Comparison of ENCODE assay signal across 8 cellular contexts in the genomic region with DNA sequence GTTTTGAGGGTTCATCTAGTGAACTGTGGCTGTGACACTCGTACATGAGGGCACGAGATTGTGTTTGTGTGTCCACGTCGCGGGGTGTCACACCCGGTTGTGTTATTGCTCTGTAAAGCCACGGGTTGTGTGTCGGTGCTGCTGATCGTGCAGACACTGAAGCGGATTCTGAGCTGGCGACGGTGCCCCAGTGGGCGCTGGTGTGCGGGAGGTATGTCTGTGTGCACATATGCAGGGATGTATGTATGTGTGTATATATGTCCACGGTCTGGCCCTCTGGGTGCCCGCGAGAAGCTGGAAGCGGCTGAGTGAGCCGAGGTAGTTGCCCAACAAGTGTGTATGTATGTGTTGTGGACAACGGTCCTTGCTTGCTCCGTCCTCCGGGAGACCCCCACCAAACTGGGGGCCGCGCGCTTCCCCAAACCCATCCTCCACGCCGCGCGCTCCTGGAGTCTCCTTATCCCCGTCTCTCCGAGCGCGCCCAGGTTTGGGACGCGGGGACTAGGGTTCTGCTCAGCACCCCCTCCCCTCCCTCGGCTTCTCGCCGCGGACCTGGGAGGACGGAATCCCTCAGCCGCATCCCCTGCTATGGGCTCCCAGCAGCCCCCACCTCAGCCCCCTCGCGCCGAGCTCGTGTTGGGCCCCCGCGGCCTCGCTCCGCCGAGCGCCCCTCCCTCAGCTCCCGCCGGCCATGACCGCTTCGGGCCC. TPM values are rescaled to one million over a fixed set of nuclear protein-coding genes. Genes with fewer than 3 reads are reported as not detected.
DNase-seq lines count a peak whose midpoint lies in the region; ATAC-seq and TF ChIP-seq lines count a peak whose summit lies in the region.

No MANE protein-coding gene starts in this region.

- H3K27ac Mint-ChIP-seq in activated naive CD8-positive, alpha-beta T cell = no peak overlapping the region

- WGBS in smooth muscle cell (ENCODE audit: low lambda C conversion rate) = 2% methylated on average over 41 of the region's 55 CpGs

- no peak overlapping the region for H3K9ac ChIP-seq in smooth muscle cell (ENCODE audit: low read depth)

- H3K4me3 ChIP-seq in ACC112 (ENCODE audit: low read depth, low read length) (peak overlapping the region; percentile 77), LNCaP clone FGC (ENCODE audit: low read depth, low read length) (peak overlapping the region; percentile 73), iPS-18c (ENCODE audit: insufficient read depth, low read depth, low read length) (peak overlapping the region; percentile 90), smooth muscle cell (peak overlapping the region; percentile 67)

- peak overlapping the region; percentile 97 for H3K4me2 ChIP-seq in smooth muscle cell

- H3K4me1 ChIP-seq in ACC112 (ENCODE audit: control insufficient read depth, insufficient read depth, low read length, unreplicated experiment) (peaks cover 19% of the 10 kb centered on the region), smooth muscle cell (ENCODE audit: low read depth) (peaks cover 50% of the 10 kb centered on the region)

- peaks cover 23% of the 10 kb centered on the region for H3K4me1 Mint-ChIP-seq in activated naive CD8-positive, alpha-beta T cell (ENCODE audit: low read depth)

- no peaks in the 10 kb centered on the region for H3F3A ChIP-seq in smooth muscle cell (ENCODE audit: low read depth)

- H2AFZ ChIP-seq in ACC112 (ENCODE audit: low read length, unreplicated experiment) (peak overlapping the region; percentile 36), smooth muscle cell (ENCODE audit: low read depth) (peak overlapping the region; percentile 62)

- peaks cover 46% of the 10 kb centered on the region for H3K27me3 Mint-ChIP-seq in activated naive CD8-positive, alpha-beta T cell

- no peak for ATAC-seq in HG02610 (IDR thresholded peaks at IDR 0.05; ENCODE audit: unreplicated experiment)

- peak overlapping the region; percentile 68 for H3K4me3 Mint-ChIP-seq in activated naive CD8-positive, alpha-beta T cell

- H3K9me3 ChIP-seq in iPS-18c (ENCODE audit: control insufficient read depth, insufficient read depth, low read length) = no peaks in the 10 kb centered on the region
- H3K9me3 ChIP-seq in smooth muscle cell (replicated peaks; ENCODE audit: low read depth) = no peaks in the 10 kb centered on the region

- no peak overlapping the region for H3K27ac ChIP-seq in ACC112 (ENCODE audit: low read depth, low read length)
- H3K27ac ChIP-seq in smooth muscle cell (ENCODE audit: low read depth) = no peak overlapping the region

- H3K27me3 ChIP-seq in ACC112 (ENCODE audit: insufficient read depth, low read length) = peaks cover 80% of the 10 kb centered on the region
- peaks cover 61% of the 10 kb centered on the region for H3K27me3 ChIP-seq in smooth muscle cell (ENCODE audit: low read depth)

- TF ChIP-seq CTCF in LNCaP clone FGC (IDR thresholded peaks at IDR 0.05; ENCODE audit: control insufficient read depth, extremely low read depth, insufficient read depth) (no peak), smooth muscle cell (IDR thresholded peaks at IDR 0.05; ENCODE audit: borderline replicate concordance, insufficient read depth, poor library complexity, severe bottlenecking) (no peak)

- H3K36me3 ChIP-seq in ACC112 (ENCODE audit: insufficient read depth, low read length) (no peaks in the 10 kb centered on the region), smooth muscle cell (ENCODE audit: low read depth) (no peaks in the 10 kb centered on the region)

- H4K20me1 ChIP-seq in smooth muscle cell (ENCODE audit: low read depth) = no peaks in the 10 kb centered on the region

- no peaks in the 10 kb centered on the region for H3K9me3 Mint-ChIP-seq in activated naive CD8-positive, alpha-beta T cell (ENCODE audit: low read depth)

- no peaks in the 10 kb centered on the region for H3K79me2 ChIP-seq in ACC112 (ENCODE audit: control insufficient read depth, insufficient read depth, low read length, unreplicated experiment)
- no peaks in the 10 kb centered on the region for H3K79me2 ChIP-seq in smooth muscle cell (ENCODE audit: low read depth)

- DNase-seq in LNCaP clone FGC (ENCODE audit: low read depth) = no peak
- DNase-seq in smooth muscle cell (lab: John Stamatoyannopoulos, UW; ENCODE audit: unreplicated experiment) = no peak
- no peak for DNase-seq in MV-4-11 (lab: John Stamatoyannopoulos, UW)
- DNase-seq in NCI-H1436 (lab: John Stamatoyannopoulos, UW) = no peak

- no peaks in the 10 kb centered on the region for H3K36me3 Mint-ChIP-seq in activated naive CD8-positive, alpha-beta T cell

RNA-seq across cellular contexts. Expression of gene PCDH1, which starts 0.6 kb away (rescaled TPM):
- total RNA-seq in smooth muscle cell = 4.5 and 14.7 TPM in 2 replicates
- 2.5 and 3.1 TPM in 2 replicates for polyA plus RNA-seq in smooth muscle cell

RNA-seq across cellular contexts. Expression of gene DELE1, which starts 46.0 kb away (rescaled TPM):
- total RNA-seq in smooth muscle cell = 32.0 and 35.8 TPM in 2 replicates
- polyA plus RNA-seq in smooth muscle cell = 20.7 and 21.5 TPM in 2 replicates
